11 cellular contexts compared by ENCODE assay signal in genomic region chr13:95185851-95186250, GRCh38.
DNase-seq lines count a peak whose midpoint lies in the region; ATAC-seq and TF ChIP-seq lines count a peak whose summit lies in the region.
"Had no signal": no experiment of that assay in that cellular context is flagged by ENCODE, and none has a peak within 500 bp of the region (broad histone marks: within the 10 kb centered on the region; RNA-seq: fewer than 3 reads in every experiment).

No MANE protein-coding gene starts in this region.

- peaks cover 0 to 3% (median 0%) of the 10 kb centered on the region in 7 donors for H3K9me3 Mint-ChIP-seq in CD4-positive, CD25-positive, alpha-beta regulatory T cell
- no peaks in the 10 kb centered on the region for H3K9me3 Mint-ChIP-seq in naive B cell

- no peaks in the 10 kb centered on the region for H3K27me3 ChIP-seq in CD4-positive, CD25-positive, alpha-beta regulatory T cell (ENCODE audit: control insufficient read depth, insufficient read depth, low read length)
- no peaks in the 10 kb centered on the region for H3K27me3 ChIP-seq in psoas muscle (ENCODE audit: insufficient read depth in 3 of 3, low read length in 2 of 3)
- H3K27me3 ChIP-seq: adrenal gland had no signal

- H3K27ac Mint-ChIP-seq in CD4-positive, CD25-positive, alpha-beta regulatory T cell, result peak overlapping the region; percentile 87 to 95 (median 88)
- H3K27ac Mint-ChIP-seq in naive B cell, result peak overlapping the region in 3 of 6 donors; percentile 19 to 87 (median 28)

- H3K27ac ChIP-seq in CD4-positive, CD25-positive, alpha-beta regulatory T cell (ENCODE audit: insufficient read depth, low read length, poor library complexity, severe bottlenecking), result peak overlapping the region; percentile 83
- no peak overlapping the region for H3K27ac ChIP-seq in psoas muscle
- H3K27ac ChIP-seq: adrenal gland had no signal

- intact Hi-C loops in psoas muscle (cut with DNase I), result no loop called here

- peak; percentile 90 to 94 for ATAC-seq in CD4-positive, CD25-positive, alpha-beta regulatory T cell (ENCODE audit: low read depth in 2 of 2)
- ATAC-seq in naive B cell (ENCODE audit: low read depth in 2 of 2) (peak; percentile 73 to 82), GM21619 (IDR thresholded peaks at IDR 0.05; ENCODE audit: unreplicated experiment) (no peak), psoas muscle (no peak)

- peak overlapping the region; percentile 75 for H3K4me3 ChIP-seq in CD4-positive, CD25-positive, alpha-beta regulatory T cell (ENCODE audit: low read depth, low read length)
- no peak overlapping the region for H3K4me3 ChIP-seq in psoas muscle
- H3K4me3 ChIP-seq: adrenal gland had no signal

- peaks cover 7% of the 10 kb centered on the region for H3K36me3 Mint-ChIP-seq in CD4-positive, CD25-positive, alpha-beta regulatory T cell
- no peaks in the 10 kb centered on the region for H3K36me3 Mint-ChIP-seq in naive B cell

- 82 to 87% (median 85%) methylated on average over 5 of the region's 5 CpGs for WGBS in psoas muscle, 3 donors

- H3K4me3 Mint-ChIP-seq in CD4-positive, CD25-positive, alpha-beta regulatory T cell, result peak overlapping the region; percentile 48 to 96 (median 82)
- peak overlapping the region in 6 of 8 donors; percentile 13 to 80 (median 70) for H3K4me3 Mint-ChIP-seq in naive B cell

- no peaks in the 10 kb centered on the region for H3K27me3 Mint-ChIP-seq in CD4-positive, CD25-positive, alpha-beta regulatory T cell
- H3K27me3 Mint-ChIP-seq in naive B cell, result peaks cover 0 to 3% (median 0%) of the 10 kb centered on the region in 3 donors

- peaks cover 45% of the 10 kb centered on the region for H3K4me1 ChIP-seq in CD4-positive, CD25-positive, alpha-beta regulatory T cell (ENCODE audit: control insufficient read depth, insufficient read depth, low read length, poor library complexity, severe bottlenecking)
- H3K4me1 ChIP-seq in psoas muscle, result peaks cover 16% of the 10 kb centered on the region

- no peaks in the 10 kb centered on the region for H3K9me3 ChIP-seq in CD4-positive, CD25-positive, alpha-beta regulatory T cell (ENCODE audit: control insufficient read depth in 2 of 2, low read length in 2 of 2)
- no peaks in the 10 kb centered on the region for H3K9me3 ChIP-seq in psoas muscle
- H3K9me3 ChIP-seq: adrenal gland had no signal

- H3K4me1 Mint-ChIP-seq in CD4-positive, CD25-positive, alpha-beta regulatory T cell, result peaks cover 37 to 78% (median 58%) of the 10 kb centered on the region in 4 donors
- peaks cover 0 to 22% (median 12%) of the 10 kb centered on the region in 3 donors for H3K4me1 Mint-ChIP-seq in naive B cell

- TF ChIP-seq CTCF in GM10266 (IDR thresholded peaks at IDR 0.05; ENCODE audit: control insufficient read depth, insufficient read depth, low read depth, missing control alignments), result no peak
- TF ChIP-seq CTCF in psoas muscle (IDR thresholded peaks at IDR 0.05), result no peak

- H3K36me3 ChIP-seq in CD4-positive, CD25-positive, alpha-beta regulatory T cell (ENCODE audit: control insufficient read depth, insufficient read depth, low read length), result no peaks in the 10 kb centered on the region
- H3K36me3 ChIP-seq in psoas muscle (ENCODE audit: insufficient read depth in 1 of 2, low read depth in 1 of 2), result peaks cover 0 to 16% of the 10 kb centered on the region in 2 donors
- H3K36me3 ChIP-seq: adrenal gland had no signal

- peak; percentile 51 to 86 (median 76) for DNase-seq in CD4-positive, CD25-positive, alpha-beta regulatory T cell
- peak; percentile 40 for DNase-seq in KG1 (lab: John Stamatoyannopoulos, UW)
- peak; percentile 30 for DNase-seq in activated T-cell treated with anti-CD3 and anti-CD28 coated beads for 4 hours
- no peak for DNase-seq in naive B cell
- DNase-seq in NCI-H1092 treated with DMSO at 0.1 percent for 48 hours (lab: John Stamatoyannopoulos, UW), result no peak
- DNase-seq in GM10266 (ENCODE audit: extremely low spot score), result no peak
- DNase-seq in psoas muscle, result no peak
- DNase-seq: adrenal gland, NCI-H187, SIG-M5 had no signal

Comparison
In these comparisons a context has a peak if more than half of its experiments do, and no peak if none do; other contexts are left out.
1. ATAC-seq: peak in CD4-positive, CD25-positive, alpha-beta regulatory T cell (2 of 2) and naive B cell (2 of 2); none in GM21619 (single experiment) and psoas muscle (0 of 4).
2. DNase-seq: peak in CD4-positive, CD25-positive, alpha-beta regulatory T cell (3 of 3), KG1 (single experiment) and activated T-cell treated with anti-CD3 and anti-CD28 coated beads for 4 hours (single experiment); none in naive B cell (single experiment), NCI-H1092 treated with DMSO at 0.1 percent for 48 hours (single experiment), GM10266 (single experiment) and psoas muscle (0 of 2).